Comparison of ENCODE assay signal across 13 cellular contexts in the genomic region with DNA sequence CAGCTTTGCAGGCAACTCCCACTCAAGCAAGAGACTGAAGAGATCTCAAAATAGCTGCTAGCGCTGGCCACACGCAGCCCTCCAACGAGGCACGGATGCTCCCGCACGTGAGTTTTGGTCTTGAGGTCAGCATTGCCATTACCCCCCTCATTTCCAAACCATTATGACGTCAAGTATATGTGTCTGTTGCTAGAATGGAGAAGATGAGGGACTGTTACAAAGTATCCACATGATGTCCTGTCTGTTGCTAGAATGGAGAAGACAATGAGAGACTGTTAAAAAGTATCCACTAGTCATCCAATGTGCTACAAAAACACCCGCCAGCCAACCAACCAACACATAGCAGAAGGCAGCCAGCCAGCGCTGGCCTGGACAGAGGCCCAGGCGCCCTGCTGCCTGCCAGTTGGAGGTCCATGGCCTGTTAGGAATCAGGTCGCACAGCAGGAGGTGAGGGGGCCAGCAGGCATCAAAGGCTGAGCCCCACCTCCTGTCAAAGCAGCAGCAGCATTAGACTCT. TPM values are rescaled to one million over a fixed set of nuclear protein-coding genes. Genes with fewer than 3 reads are reported as not detected.
DNase-seq lines count a peak whose midpoint lies in the region; ATAC-seq and TF ChIP-seq lines count a peak whose summit lies in the region.
"Had no signal": no experiment of that assay in that cellular context is flagged by ENCODE, and none has a peak within 500 bp of the region (broad histone marks: within the 10 kb centered on the region; RNA-seq: fewer than 3 reads in every experiment).

No MANE protein-coding gene starts in this region.

- H3K9me3 ChIP-seq in HEK293 (ENCODE audit: control insufficient read depth, insufficient read depth, low read depth, low read length) (no peaks in the 10 kb centered on the region), heart right ventricle (no peaks in the 10 kb centered on the region), tibial nerve (no peaks in the 10 kb centered on the region)
- H3K9me3 ChIP-seq: breast epithelium, SK-N-SH had no signal

- ATAC-seq in heart right ventricle (peak; percentile 55 to 94 (median 84)), HG02981 (IDR thresholded peaks at IDR 0.05; ENCODE audit: unreplicated experiment) (no peak), GM19324 (IDR thresholded peaks at IDR 0.05; ENCODE audit: low FRiP score, unreplicated experiment) (no peak)
- ATAC-seq: activated T-cell treated with anti-CD3 and anti-CD28 coated beads, Interleukin-2, amount 50 U/mL, for 4 hours had no signal

- H3K36me3 ChIP-seq in HEK293 (ENCODE audit: control insufficient read depth in 2 of 2, insufficient read depth in 1 of 2, low read length in 2 of 2) (peaks cover 0 to 65% of the 10 kb centered on the region in 2 experiments; a peak in 2 of 3 replicates), heart right ventricle (peaks cover 0 to 68% (median 0%) of the 10 kb centered on the region in 9 donors), tibial nerve (peaks cover 0 to 69% (median 0%) of the 10 kb centered on the region in 3 donors)
- H3K36me3 ChIP-seq: breast epithelium had no signal

- TF ChIP-seq POLR2A in tibial nerve (IDR thresholded peaks at IDR 0.05), result no peak

- 65 to 74% methylated on average over 11 of the region's 11 CpGs for WGBS in heart right ventricle, 2 donors
- WGBS in tibial nerve, 2 donors, result 42 to 44% methylated on average over 11 of the region's 11 CpGs

- peak; percentile 35 to 53 for DNase-seq in heart right ventricle
- DNase-seq in retina, result peak; percentile 21
- no peak for DNase-seq in tibial nerve (ENCODE audit: low spot score in 2 of 2)
- DNase-seq: activated CD4-positive, CD25-positive, alpha-beta regulatory T cell; activated T-cell treated with anti-CD3 and anti-CD28 coated beads, Interleukin-2, amount 50 U/mL, for 4 hours; Karpas-422; NCI-H2029 treated with DMSO at 0.1 percent for 48 hours; SK-N-SH had no signal

- peak in 1 of 2 donors; percentile 13 for TF ChIP-seq EP300 in tibial nerve (IDR thresholded peaks at IDR 0.05)

- CTCF ChIA-PET in HEK293 (lab: Yijun Ruan, JAX), result no interaction called here

- H3K4me1 ChIP-seq in HEK293 (ENCODE audit: control insufficient read depth, insufficient read depth, low read length) (no peaks in the 10 kb centered on the region), heart right ventricle (peaks cover 0 to 20% (median 8%) of the 10 kb centered on the region in 9 donors), tibial nerve (peaks cover 0 to 19% (median 4%) of the 10 kb centered on the region in 4 donors)
- H3K4me1 ChIP-seq: breast epithelium had no signal

- TF ChIP-seq CTCF in HEK293 (tag by site-specific recombination; IDR thresholded peaks at IDR 0.05), result no peak
- no peak for TF ChIP-seq CTCF in heart right ventricle (IDR thresholded peaks at IDR 0.05)
- no peak for TF ChIP-seq CTCF in tibial nerve (IDR thresholded peaks at IDR 0.05)

- H3K27ac ChIP-seq in HEK293 (ENCODE audit: extremely low read depth, low read depth, low read length), result no peak overlapping the region
- peak overlapping the region; percentile 57 for H3K27ac ChIP-seq in angular gyrus (ENCODE audit: low read depth, low read length)
- H3K27ac ChIP-seq in heart right ventricle, result peak overlapping the region in 2 of 10 donors; percentile 5 to 33
- peak overlapping the region in 2 of 4 donors; percentile 42 to 70 for H3K27ac ChIP-seq in tibial nerve
- H3K27ac ChIP-seq: breast epithelium had no signal

- intact Hi-C loops in heart right ventricle (cut with DNase I), result no loop called here

- H3K27me3 ChIP-seq in heart right ventricle, result no peaks in the 10 kb centered on the region
- no peaks in the 10 kb centered on the region for H3K27me3 ChIP-seq in tibial nerve
- H3K27me3 ChIP-seq: breast epithelium had no signal

- H3K4me3 ChIP-seq in HEK293 (ENCODE audit: low read depth, low read length) (no peak overlapping the region), heart right ventricle (no peak overlapping the region), tibial nerve (no peak overlapping the region)
- H3K4me3 ChIP-seq: breast epithelium had no signal

- POLR2A ChIA-PET in HEK293 (lab: Yijun Ruan, JAX), result no interaction called here

TF ChIP-seq in HEK293, 187 proteins besides CTCF, POLR2A, EP300 and RAD21:
- no peak for TF ChIP-seq ZNF558 (tag by site-specific recombination; IDR thresholded peaks at IDR 0.05)
- peak; percentile 92 for TF ChIP-seq ZIC2 (tag by site-specific recombination; IDR thresholded peaks at IDR 0.05)

RNA-seq across cellular contexts. Expression of gene KLHDC4, which starts 24.8 kb away (rescaled TPM):
- total RNA-seq in heart right ventricle (10 to 100 TPM in 9 of 10 donors, 1 to 10 TPM in 1; 7.8 to 19.0 (median 12.9) TPM), tibial nerve (10 to 100 TPM; 26.9 to 61.5 (median 42.5) TPM)
- 10 to 100 TPM; 14.3 to 31.7 TPM for polyA plus RNA-seq in heart right ventricle

Comparison
In these comparisons a context has a peak if more than half of its experiments do, and no peak if none do; other contexts are left out.
1. ATAC-seq: peak in heart right ventricle (8 of 8); none in HG02981 (single experiment) and GM19324 (single experiment).
2. DNase-seq: peak in heart right ventricle (2 of 2) and retina (single experiment); none in tibial nerve (0 of 2).